Comparison of ENCODE assay signal across 33 cellular contexts in genomic region chr15:87686308-87686707, GRCh38.
"Had no signal": no experiment of that assay in that cellular context is flagged by ENCODE, and none has a peak within 500 bp of the region (broad histone marks: within the 10 kb centered on the region; RNA-seq: fewer than 3 reads in every experiment).

No MANE protein-coding gene starts in this region.

- H3K36me3 ChIP-seq: colonic mucosa, SJSA1 had no signal

- H3K27me3 Mint-ChIP-seq: activated CD4-positive, alpha-beta memory T cell treated with anti-CD3 and anti-CD28 coated beads for 36 hours; activated naive CD4-positive, alpha-beta T cell treated with anti-CD3 and anti-CD28 coated beads, Interleukin-2, amount 10 ng/mL, durations not matched to agents 7 days and 5 days; activated naive CD8-positive, alpha-beta T cell; activated naive CD8-positive, alpha-beta T cell treated with anti-CD3 and anti-CD28 coated beads, Interleukin-2, amount 50 U/mL, for 24 hours; brain had no signal

- H3K27me3 ChIP-seq: colonic mucosa, SJSA1 had no signal

- H3K9me2 ChIP-seq: SK-N-SH had no signal

- H3K9me3 Mint-ChIP-seq: activated CD4-positive, alpha-beta memory T cell treated with anti-CD3 and anti-CD28 coated beads for 36 hours; activated T-cell treated with anti-CD3 and anti-CD28 coated beads, Interleukin-2, amount 50 U/mL, for 4 hours had no signal

- H3K27ac Mint-ChIP-seq: activated CD4-positive, alpha-beta memory T cell treated with anti-CD3 and anti-CD28 coated beads for 36 hours; activated naive CD4-positive, alpha-beta T cell treated with anti-CD3 and anti-CD28 coated beads, Interleukin-2, amount 10 ng/mL, durations not matched to agents 7 days and 5 days; activated naive CD8-positive, alpha-beta T cell; activated naive CD8-positive, alpha-beta T cell treated with anti-CD3 and anti-CD28 coated beads, Interleukin-2, amount 50 U/mL, for 24 hours; activated T-helper 1 cell treated with anti-CD3 and anti-CD28 coated beads, Interleukin-12 subunit alpha, Interleukin-12 subunit beta, Interleukin-2, Interleukin-4 antibody, amounts not matched to agents 30 ng/mL and 10 ng/mL and 1 ng/mL, durations not matched to agents 14 hours and 24 hours and 36 hours; T-helper 1 cell treated with Interleukin-12 subunit alpha and Interleukin-12 subunit beta and Interleukin-4 antibody, amounts not matched to agents 30 μg/mL and 1 μg/mL, for 36 hours; T-helper 2 cell treated with Interferon-gamma antibody and Interleukin-4, amounts not matched to agents 5 μg/mL and 100 μg/mL, for 36 hours; WTC11 had no signal

- H3K27ac ChIP-seq: colonic mucosa, SJSA1 had no signal

- H3K4me2 ChIP-seq: SK-N-SH had no signal

- H3K36me3 Mint-ChIP-seq: activated CD4-positive, alpha-beta memory T cell treated with anti-CD3 and anti-CD28 coated beads for 36 hours; brain; WTC11 had no signal

- H3K4me3 Mint-ChIP-seq: activated CD4-positive, alpha-beta memory T cell treated with anti-CD3 and anti-CD28 coated beads for 36 hours; activated naive CD4-positive, alpha-beta T cell treated with anti-CD3 and anti-CD28 coated beads, Interleukin-2, amount 10 ng/mL, durations not matched to agents 7 days and 5 days; activated naive CD8-positive, alpha-beta T cell; activated naive CD8-positive, alpha-beta T cell treated with anti-CD3 and anti-CD28 coated beads, Interleukin-2, amount 50 U/mL, for 24 hours; activated T-cell treated with anti-CD3 and anti-CD28 coated beads, Interleukin-2, amount 50 U/mL, for 4 hours; activated T-helper 1 cell treated with anti-CD3 and anti-CD28 coated beads, Interleukin-12 subunit alpha, Interleukin-12 subunit beta, Interleukin-2, Interleukin-4 antibody, amounts not matched to agents 30 ng/mL and 10 ng/mL and 1 ng/mL, durations not matched to agents 14 hours and 24 hours and 36 hours; T-helper 1 cell treated with Interleukin-12 subunit alpha and Interleukin-12 subunit beta and Interleukin-4 antibody, amounts not matched to agents 30 μg/mL and 1 μg/mL, for 36 hours; T-helper 2 cell treated with Interferon-gamma antibody and Interleukin-4, amounts not matched to agents 5 μg/mL and 100 μg/mL, for 36 hours; WTC11 had no signal

- ATAC-seq: activated CD4-positive, CD25-positive, alpha-beta regulatory T cell treated with anti-CD3 and anti-CD28 coated beads, Interleukin-2, amount 50 U/mL, for 24 hours; activated naive CD8-positive, alpha-beta T cell treated with anti-CD3 and anti-CD28 coated beads, Interleukin-2, amount 50 U/mL, for 24 hours; activated T-cell treated with anti-CD3 and anti-CD28 coated beads, Interleukin-2, amount 50 U/mL, for 4 hours; Panc1; WTC11 had no signal

- DNase-seq: activated CD4-positive, alpha-beta memory T cell treated with anti-CD3 and anti-CD28 coated beads for 36 hours; activated CD4-positive, alpha-beta T cell treated with anti-CD3 and anti-CD28 coated beads for 4 hours; activated CD4-positive, alpha-beta T cell treated with anti-CD3 and anti-CD28 coated beads, Interleukin-2, amount 50 U/mL, for 1 hour; activated CD8-positive, alpha-beta memory T cell treated with anti-CD3 and anti-CD28 coated beads, Interleukin-2, amount 50 U/mL, for 4 hours; activated naive CD4-positive, alpha-beta T cell treated with anti-CD3 and anti-CD28 coated beads, Interleukin-2, amount 10 ng/mL, durations not matched to agents 7 days and 5 days; activated naive CD8-positive, alpha-beta T cell treated with anti-CD3 and anti-CD28 coated beads, Interleukin-2, amount 50 U/mL, for 24 hours; activated T-cell treated with anti-CD3 and anti-CD28 coated beads for 4 hours; activated T-cell treated with anti-CD3 and anti-CD28 coated beads, Interleukin-2, amount 50 U/mL, for 4 hours; anterior cingulate cortex; central memory CD4-positive, alpha-beta T cell; colonic mucosa; Karpas-422; NCI-H1048; NCI-H1105 treated with DMSO at 0.1 percent for 48 hours; NCI-H1436 treated with DMSO at 0.1 percent for 48 hours; NCI-H1694 treated with DMSO at 0.1 percent for 48 hours; NCI-H2029; NCI-H2107; NCI-H2171; NCI-H446; NCI-H510A treated with DMSO at 0.1 percent for 48 hours; NCI-H526 treated with DMSO at 0.1 percent for 48 hours; SHP77 treated with DMSO at 0.1 percent for 48 hours; SK-N-SH had no signal

- H3K4me1 ChIP-seq: colonic mucosa, SJSA1 had no signal

- H3K4me3 ChIP-seq: colonic mucosa, SJSA1 had no signal
